12 cellular contexts compared by ENCODE assay signal in genomic region chr15:51046799-51047449, GRCh38. TPM values are rescaled to one million over a fixed set of nuclear protein-coding genes. Genes with fewer than 3 reads are reported as not detected.
A peak's percentile ranks its signal among the peaks of the same experiment; 100 is the strongest.
DNase-seq lines count a peak whose midpoint lies in the region; ATAC-seq and TF ChIP-seq lines count a peak whose summit lies in the region.
"Had no signal": no experiment of that assay in that cellular context is flagged by ENCODE, and none has a peak within 500 bp of the region (broad histone marks: within the 10 kb centered on the region; RNA-seq: fewer than 3 reads in every experiment).

No MANE protein-coding gene starts in this region.

- no peaks in the 10 kb centered on the region for H3K36me3 ChIP-seq in left ventricle myocardium inferior
- H3K36me3 ChIP-seq in fibroblast of lung (ENCODE audit: control insufficient read depth, insufficient read depth, low read length) = no peaks in the 10 kb centered on the region
- no peaks in the 10 kb centered on the region for H3K36me3 ChIP-seq in effector memory CD4-positive, alpha-beta T cell (ENCODE audit: control insufficient read depth, insufficient read depth, low read length)

- H3K27me3 ChIP-seq in left ventricle myocardium inferior (ENCODE audit: low read depth) (no peaks in the 10 kb centered on the region), fibroblast of lung (ENCODE audit: control insufficient read depth, insufficient read depth, low read length) (no peaks in the 10 kb centered on the region)
- H3K27me3 ChIP-seq in effector memory CD4-positive, alpha-beta T cell (replicated peaks; ENCODE audit: control insufficient read depth, insufficient read depth, low read length, poor library complexity, severe bottlenecking) = no peaks in the 10 kb centered on the region

- H3K27ac ChIP-seq in left ventricle myocardium inferior (replicated peaks) (no peak overlapping the region), fibroblast of lung (ENCODE audit: insufficient read depth, low read length) (no peak overlapping the region)
- no peak overlapping the region for H3K27ac ChIP-seq in effector memory CD4-positive, alpha-beta T cell (ENCODE audit: insufficient read depth, low read length, poor library complexity, severe bottlenecking)

- TF ChIP-seq CTCF in left ventricle myocardium inferior (IDR thresholded peaks at IDR 0.05; ENCODE audit: borderline replicate concordance) = no peak
- no peak for TF ChIP-seq CTCF in fibroblast of lung (conservative IDR thresholded peaks at IDR 0.05 in 1 of 2, IDR thresholded peaks at IDR 0.05 in 1 of 2; ENCODE audit: low read depth in 1 of 2, low read length in 2 of 2)

- DNase-seq in left ventricle myocardium inferior (peak; percentile 21), cardiac septum (ENCODE audit: low spot score) (no peak), fibroblast of lung (ENCODE audit: low read depth in 2 of 2) (peak; percentile 44 to 80), midbrain (lab: John Stamatoyannopoulos, UW) (peak; percentile 10), NOMO-1 treated with DMSO at 0.1 percent for 48 hours (lab: John Stamatoyannopoulos, UW; ENCODE audit: unreplicated experiment) (no peak), NCI-H748 (lab: John Stamatoyannopoulos, UW; ENCODE audit: unreplicated experiment) (no peak)
- DNase-seq in effector memory CD4-positive, alpha-beta T cell = no peak
- DNase-seq: activated T-cell treated with anti-CD3 and anti-CD28 coated beads, Interleukin-2, amount 50 U/mL, for 48 hours; DMS79 treated with DMSO at 0.1 percent for 48 hours; KG1 had no signal

- ATAC-seq in HG03159 (IDR thresholded peaks at IDR 0.05; ENCODE audit: unreplicated experiment) = no peak
- ATAC-seq: natural killer cell treated with Interleukin-12 subunit alpha and Interleukin-12 subunit beta and Interleukin-15 and Interleukin-18, amount 100 ng/mL, for 72 hours had no signal

- no peaks in the 10 kb centered on the region for H3K79me2 ChIP-seq in fibroblast of lung (ENCODE audit: control insufficient read depth, insufficient read depth, low read length)

- no peaks in the 10 kb centered on the region for H4K20me1 ChIP-seq in fibroblast of lung (ENCODE audit: control insufficient read depth, extremely low read depth, insufficient read depth, low read length)

- no peak overlapping the region for H2AFZ ChIP-seq in fibroblast of lung (ENCODE audit: low read length)

- H3K9ac ChIP-seq in fibroblast of lung (ENCODE audit: insufficient read depth, low read length) = no peak overlapping the region

- H3K4me1 ChIP-seq in left ventricle myocardium inferior (peaks cover 40% of the 10 kb centered on the region), fibroblast of lung (ENCODE audit: control insufficient read depth, extremely low read depth, insufficient read depth, low read length) (peaks cover 2% of the 10 kb centered on the region)
- no peaks in the 10 kb centered on the region for H3K4me1 ChIP-seq in effector memory CD4-positive, alpha-beta T cell (ENCODE audit: control insufficient read depth, insufficient read depth, low read length, poor library complexity, severe bottlenecking)

- no peak overlapping the region for H3K4me2 ChIP-seq in fibroblast of lung (ENCODE audit: extremely low read depth, insufficient read depth, low read length)

- H3K4me3 ChIP-seq in left ventricle myocardium inferior (no peak overlapping the region), fibroblast of lung (replicated peaks in 1 of 4; ENCODE audit: control extremely low read depth in 1 of 4, insufficient read depth in 1 of 4, low read depth in 3 of 4, low read length in 4 of 4) (no peak overlapping the region)
- no peak overlapping the region for H3K4me3 ChIP-seq in effector memory CD4-positive, alpha-beta T cell (ENCODE audit: insufficient read depth, low read depth, low read length, poor library complexity, severe bottlenecking)

- intact Hi-C loops in left ventricle myocardium inferior (cut with micrococcal nuclease) (no loop called here), cardiac septum (cut with DNase I) (no loop called here)

- no peaks in the 10 kb centered on the region for H3K9me3 ChIP-seq in left ventricle myocardium inferior (replicated peaks)
- no peaks in the 10 kb centered on the region for H3K9me3 ChIP-seq in fibroblast of lung (ENCODE audit: control insufficient read depth, insufficient read depth, low read depth, low read length)
- H3K9me3 ChIP-seq in effector memory CD4-positive, alpha-beta T cell (ENCODE audit: control insufficient read depth, low read length) = no peaks in the 10 kb centered on the region

RNA-seq across cellular contexts. Expression of gene TNFAIP8L3, which starts 47.8 kb away (rescaled TPM):
- total RNA-seq in left ventricle myocardium inferior (6.0 TPM), cardiac septum (4.8 TPM), fibroblast of lung (10.7 and 12.3 TPM in 2 replicates)
- polyA plus RNA-seq in fibroblast of lung = 0.57 and 3.9 TPM in 2 replicates
- 1.3 and 8.8 TPM in 2 replicates for polyA plus RNA-seq in fibroblast of lung (2012)
- polyA minus RNA-seq in fibroblast of lung (ENCODE audit: low replicate concordance) = 0.35 and 1.5 TPM in 2 replicates
- total RNA-seq: natural killer cell treated with Interleukin-12 subunit alpha and Interleukin-12 subunit beta and Interleukin-15 and Interleukin-18, amount 100 ng/mL, for 72 hours had no signal

Comparison
In these comparisons a context has a peak if more than half of its experiments do, and no peak if none do; other contexts are left out.
1. DNase-seq: peak in left ventricle myocardium inferior (single experiment), fibroblast of lung (2 of 2) and midbrain (single experiment); none in cardiac septum (single experiment), effector memory CD4-positive, alpha-beta T cell (0 of 3), NOMO-1 treated with DMSO at 0.1 percent for 48 hours (single experiment) and NCI-H748 (single experiment).